ENCODE assay signal across 21 cellular contexts in the genomic region with DNA sequence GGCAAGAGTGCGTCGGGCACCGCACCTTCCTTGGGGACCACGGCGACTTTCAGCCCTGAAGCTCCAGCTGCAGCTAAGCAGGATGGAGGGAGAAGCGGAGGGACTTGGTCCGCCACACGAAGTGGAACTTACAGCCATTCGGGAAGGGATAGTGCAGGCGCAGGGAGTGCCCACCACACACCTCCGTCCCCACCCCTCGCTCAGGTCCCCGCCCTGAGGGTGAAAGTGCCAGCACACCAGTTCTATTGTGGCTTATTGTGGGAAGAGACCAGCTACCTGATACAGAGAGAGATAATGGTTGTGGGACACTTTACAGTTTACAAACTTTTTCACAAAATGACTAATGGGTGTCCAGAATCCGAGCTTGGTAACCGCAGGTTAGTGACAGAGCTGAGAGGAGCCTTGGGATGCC.
DNase-seq lines count a peak whose midpoint lies in the region; ATAC-seq, FAIRE-seq and TF ChIP-seq lines count a peak whose summit lies in the region.
"Had no signal": no experiment of that assay in that cellular context is flagged by ENCODE, and none has a peak within 500 bp of the region (broad histone marks: within the 10 kb centered on the region; RNA-seq: fewer than 3 reads in every experiment).

No MANE protein-coding gene starts in this region.

- DNase-seq in activated CD4-positive, CD25-positive, alpha-beta regulatory T cell (lab: John Stamatoyannopoulos, UW), result no peak
- DNase-seq in activated naive CD4-positive, alpha-beta T cell treated with anti-CD3 and anti-CD28 coated beads, Interleukin-2, amount 50 U/mL, for 72 hours (ENCODE audit: low spot score in 2 of 2), result no peak
- DNase-seq in activated naive CD4-positive, alpha-beta T cell treated with anti-CD3 and anti-CD28 coated beads, Interleukin-2, amount 10 ng/mL, durations not matched to agents 7 days and 5 days, result no peak
- DNase-seq in T-helper 17 cell (no peak), GM12878 (ENCODE audit: low read depth, low spot score) (no peak), GM19240 (ENCODE audit: insufficient read length, low spot score) (no peak), prostate gland (ENCODE audit: low spot score) (no peak)
- DNase-seq: Caco-2; CD4-positive, CD25-positive, alpha-beta regulatory T cell; DMS153; KBM-7; MV-4-11; NCI-H1417; NCI-H1930; NCI-H446 treated with DMSO at 0.1 percent for 48 hours; NCI-H748 treated with DMSO at 0.1 percent for 48 hours had no signal

- no peak overlapping the region for H3K4me2 ChIP-seq in GM12878 (ENCODE audit: control insufficient read depth, insufficient read depth)

- SMC1A ChIA-PET in GM12878 (lab: Charles Lee; ENCODE audit: uncharacterized antibody, unreplicated experiment), result interaction anchor here (1.2 to 1.7 kb wide), 2 partner anchors 34 to 70 kb away, joined by 3 read pairs; no protein-coding TSS in a partner anchor

- peak; percentile 45 to 59 for ATAC-seq in activated CD4-positive, CD25-positive, alpha-beta regulatory T cell treated with anti-CD3 and anti-CD28 coated beads, Interleukin-2, amount 50 U/mL, for 24 hours
- peak; percentile 55 to 63 for ATAC-seq in activated naive CD4-positive, alpha-beta T cell treated with anti-CD3 and anti-CD28 coated beads, Interleukin-2, amount 50 U/mL, for 72 hours
- ATAC-seq in T-helper 17 cell (no peak), GM12878 (peak; percentile 40)

- no peaks in the 10 kb centered on the region for H3K79me2 ChIP-seq in GM12878 (ENCODE audit: control insufficient read depth, insufficient read depth, low read length)

- no peak overlapping the region for H3K4me3 Mint-ChIP-seq in activated naive CD4-positive, alpha-beta T cell treated with anti-CD3 and anti-CD28 coated beads, Interleukin-2, amount 10 ng/mL, durations not matched to agents 7 days and 5 days
- peak overlapping the region; percentile 43 for H3K4me3 Mint-ChIP-seq in T-helper 17 cell
- H3K4me3 Mint-ChIP-seq: B cell; CD4-positive, CD25-positive, alpha-beta regulatory T cell had no signal

- H3K36me3 ChIP-seq in GM12878 (ENCODE audit: control insufficient read depth in 2 of 2, insufficient read depth in 2 of 2, low read length in 1 of 2) (no peaks in the 10 kb centered on the region), prostate gland (no peaks in the 10 kb centered on the region)

- H3K4me3 ChIP-seq in GM12878 (no peak overlapping the region), prostate gland (no peak overlapping the region)

- no TSS peak for BruUV-seq in GM12878 (replicated peaks; lab: Mats Ljungman, UMichigan)

- H3K4me1 ChIP-seq in GM12878 (ENCODE audit: control insufficient read depth, insufficient read depth, low read length) (peaks cover 18% of the 10 kb centered on the region), prostate gland (replicated peaks) (no peaks in the 10 kb centered on the region)
- H3K4me1 ChIP-seq: Caco-2 had no signal

- peak overlapping the region in 1 of 2 donors; percentile 1 for H3K27ac Mint-ChIP-seq in activated naive CD4-positive, alpha-beta T cell treated with anti-CD3 and anti-CD28 coated beads, Interleukin-2, amount 50 U/mL, for 72 hours
- no peak overlapping the region for H3K27ac Mint-ChIP-seq in activated naive CD4-positive, alpha-beta T cell treated with anti-CD3 and anti-CD28 coated beads, Interleukin-2, amount 10 ng/mL, durations not matched to agents 7 days and 5 days
- H3K27ac Mint-ChIP-seq in T-helper 17 cell, result peak overlapping the region; percentile 16
- H3K27ac Mint-ChIP-seq: B cell; CD4-positive, CD25-positive, alpha-beta regulatory T cell had no signal

- POLR2A ChIA-PET in GM12878 (lab: Charles Lee), result interaction anchor here (0.8 kb wide), 1 partner anchor 103 kb away, joined by 5 read pairs; no protein-coding TSS in a partner anchor

- H3K9me3 ChIP-seq in T-helper 17 cell (ENCODE audit: control insufficient read depth, low read length, poor library complexity, severe bottlenecking) (no peaks in the 10 kb centered on the region), GM12878 (replicated peaks; ENCODE audit: control insufficient read depth, insufficient read depth, low read length) (no peaks in the 10 kb centered on the region), prostate gland (no peaks in the 10 kb centered on the region)
- H3K9me3 ChIP-seq: Caco-2 had no signal

- H2AFZ ChIP-seq in GM12878 (ENCODE audit: control insufficient read depth, low read depth, low read length), result no peak overlapping the region

- no peaks in the 10 kb centered on the region for H4K20me1 ChIP-seq in GM12878 (ENCODE audit: control insufficient read depth, insufficient read depth)

- H3K4me1 Mint-ChIP-seq in activated naive CD4-positive, alpha-beta T cell treated with anti-CD3 and anti-CD28 coated beads, Interleukin-2, amount 10 ng/mL, durations not matched to agents 7 days and 5 days, result peaks cover 30% of the 10 kb centered on the region
- peaks cover 19% of the 10 kb centered on the region for H3K4me1 Mint-ChIP-seq in T-helper 17 cell

- TF ChIP-seq CTCF in GM12878 (IDR thresholded peaks at IDR 0.05 in 2 of 3, conservative IDR thresholded peaks at IDR 0.05 in 1 of 3; ENCODE audit: control insufficient read depth in 2 of 3, extremely low read depth in 1 of 3, insufficient read depth in 1 of 3, low read depth in 3 of 3, low read length in 3 of 3) (no peak), prostate gland (IDR thresholded peaks at IDR 0.05) (no peak)

- FAIRE-seq in GM12878 (lab: Jason Lieb, UNC), result no peak
- FAIRE-seq: GM19239, H54 had no signal

- no peak for TF ChIP-seq POLR2A in GM12878 (IDR thresholded peaks at IDR 0.05; ENCODE audit: low read depth, low read length)
- no peak for TF ChIP-seq POLR2A in prostate gland (IDR thresholded peaks at IDR 0.05)

- peaks cover 37% of the 10 kb centered on the region for H3K27me3 Mint-ChIP-seq in activated naive CD4-positive, alpha-beta T cell treated with anti-CD3 and anti-CD28 coated beads, Interleukin-2, amount 10 ng/mL, durations not matched to agents 7 days and 5 days
- peaks cover 64% of the 10 kb centered on the region for H3K27me3 Mint-ChIP-seq in T-helper 17 cell

- no peak for TF ChIP-seq EP300 in GM12878 (IDR thresholded peaks at IDR 0.05; ENCODE audit: borderline replicate concordance in 1 of 2, control insufficient read depth in 1 of 2, low read depth in 2 of 2, low read length in 2 of 2)

- H3K9me3 Mint-ChIP-seq in activated naive CD4-positive, alpha-beta T cell treated with anti-CD3 and anti-CD28 coated beads, Interleukin-2, amount 50 U/mL, for 72 hours, result no peaks in the 10 kb centered on the region
- H3K9me3 Mint-ChIP-seq in activated naive CD4-positive, alpha-beta T cell treated with anti-CD3 and anti-CD28 coated beads, Interleukin-2, amount 10 ng/mL, durations not matched to agents 7 days and 5 days, result no peaks in the 10 kb centered on the region
- H3K9me3 Mint-ChIP-seq: CD4-positive, CD25-positive, alpha-beta regulatory T cell had no signal

- TF ChIP-seq RAD21 in GM12878 (IDR thresholded peaks at IDR 0.05; ENCODE audit: insufficient read depth, low read depth, low read length), result no peak

- RAD21 ChIA-PET in GM12878 (lab: Charles Lee; ENCODE audit: unreplicated experiment), result no interaction called here

- H3K27me3 ChIP-seq in GM12878 (replicated peaks in 1 of 2; ENCODE audit: control insufficient read depth in 2 of 2, insufficient read depth in 2 of 2, low read length in 1 of 2) (peaks cover 2 to 6% of the 10 kb centered on the region in 2 experiments; a peak in 3 of 4 replicates), prostate gland (replicated peaks; ENCODE audit: insufficient read depth) (no peaks in the 10 kb centered on the region)

- H3K27ac ChIP-seq in GM12878 (ENCODE audit: control insufficient read depth, insufficient read depth) (no peak overlapping the region), prostate gland (no peak overlapping the region)
- H3K27ac ChIP-seq: 22Rv1 had no signal

- in situ Hi-C loops in GM12878 (cut with MboI), result no loop called here

- intact Hi-C loops in GM12878 (cut with micrococcal nuclease; ENCODE audit: unreplicated experiment), result no loop called here
- intact Hi-C loops in prostate gland (cut with DNase I), result no loop called here

- H3K9ac ChIP-seq in GM12878 (ENCODE audit: control insufficient read depth, insufficient read depth, low read length), result no peak overlapping the region

- 73% methylated on average over 10 of the region's 15 CpGs for WGBS in GM12878 (ENCODE audit: insufficient coverage, insufficient replicate concordance, low lambda C conversion rate, missing lambda C conversion rate)
- 82% methylated on average over 15 of the region's 15 CpGs for WGBS in prostate gland

- CTCF ChIA-PET in activated naive CD4-positive, alpha-beta T cell treated with anti-CD3 and anti-CD28 coated beads, Interleukin-2, amount 10 ng/mL, durations not matched to agents 7 days and 5 days (lab: Charles Lee), result no interaction called here
- CTCF ChIA-PET in GM12878 (lab: Yijun Ruan, JAX), result interaction anchor here (0.7 to 1.2 kb wide), 2 partner anchors 29 to 279 kb away, joined by 3 to 4 read pairs; no protein-coding TSS in a partner anchor

- H3K36me3 Mint-ChIP-seq in activated naive CD4-positive, alpha-beta T cell treated with anti-CD3 and anti-CD28 coated beads, Interleukin-2, amount 50 U/mL, for 72 hours, result no peaks in the 10 kb centered on the region
- H3K36me3 Mint-ChIP-seq in activated naive CD4-positive, alpha-beta T cell treated with anti-CD3 and anti-CD28 coated beads, Interleukin-2, amount 10 ng/mL, durations not matched to agents 7 days and 5 days, result peaks cover under 1% of the 10 kb centered on the region
- peaks cover 8% of the 10 kb centered on the region for H3K36me3 Mint-ChIP-seq in T-helper 17 cell (ENCODE audit: low read depth)

TF ChIP-seq in GM12878, 131 proteins besides CTCF, POLR2A, EP300 and RAD21:
- TF ChIP-seq BACH1 (IDR thresholded peaks at IDR 0.05; ENCODE audit: borderline replicate concordance), result no peak
- TF ChIP-seq BMI1 (IDR thresholded peaks at IDR 0.05; ENCODE audit: borderline replicate concordance), result no peak
- peak; percentile 69 for TF ChIP-seq RUNX3 (IDR thresholded peaks at IDR 0.05; ENCODE audit: low read length)
- TF ChIP-seq JUNB (IDR thresholded peaks at IDR 0.05), result peak; percentile 45; the same call in 1 of the 2 replicates
